Comparison of ENCODE assay signal across 8 cellular contexts in the genomic region with DNA sequence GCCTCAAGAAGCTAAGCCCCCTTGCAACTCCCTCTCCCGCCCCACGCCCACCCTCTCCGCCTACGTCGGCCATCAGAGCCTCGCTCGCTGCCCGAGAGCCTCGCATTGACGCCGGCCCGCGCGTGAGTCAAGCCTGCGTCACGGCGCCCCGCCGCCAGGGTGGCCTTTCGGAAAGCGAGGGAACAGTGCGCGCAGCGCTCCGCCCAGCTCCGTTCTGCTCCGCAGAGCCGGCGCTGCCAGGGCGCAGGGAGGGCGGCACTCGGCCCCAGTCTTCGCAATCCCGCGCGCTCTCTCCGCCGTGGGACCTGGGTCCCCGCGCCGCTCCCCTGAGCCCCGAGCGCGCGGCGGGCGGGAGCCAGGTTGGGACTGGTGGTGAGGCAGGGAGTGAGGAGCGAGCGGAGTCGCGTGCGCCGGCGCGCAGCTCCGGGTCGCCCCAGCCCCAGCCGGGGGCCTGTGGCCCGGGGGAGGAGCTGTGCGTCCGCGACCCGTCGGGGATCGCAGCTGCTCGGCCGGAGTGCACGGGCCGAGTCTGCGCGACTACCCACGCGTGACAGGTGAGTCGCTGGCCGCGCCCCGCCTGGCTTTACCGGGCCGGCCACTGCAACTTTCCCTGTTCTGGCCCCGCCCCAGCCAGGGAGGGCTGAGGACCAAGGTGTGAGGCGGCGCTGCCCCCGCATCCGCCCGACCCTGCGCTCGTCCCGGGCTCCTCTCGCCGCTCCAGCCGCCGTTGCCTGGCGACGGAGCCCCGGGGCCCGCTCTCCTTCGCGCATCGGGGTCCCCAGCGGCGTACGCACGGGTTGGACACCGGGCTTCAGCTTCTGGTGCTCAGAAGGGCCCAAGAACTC. TPM values are rescaled to one million over a fixed set of nuclear protein-coding genes. Genes with fewer than 3 reads are reported as not detected.
DNase-seq lines count a peak whose midpoint lies in the region; ATAC-seq and TF ChIP-seq lines count a peak whose summit lies in the region.

SLC6A17 (plus strand) TSS at position 165 of the 845 bp plus-strand sequence. CDS start 16,436 bp downstream, outside the sequence.

- BruUV-seq in Calu3 (replicated peaks; lab: Mats Ljungman, UMichigan): no TSS peak

- no peak for ATAC-seq in effector memory CD8-positive, alpha-beta T cell (replicated peaks)
- no peak for ATAC-seq in GM21526 (IDR thresholded peaks at IDR 0.05; ENCODE audit: low FRiP score, unreplicated experiment)
- ATAC-seq in GM18520 (IDR thresholded peaks at IDR 0.05; ENCODE audit: unreplicated experiment): no peak

- intact Hi-C loops in Calu3 (cut with micrococcal nuclease; ENCODE audit: unreplicated experiment): no loop called here

- H3K27ac Mint-ChIP-seq in Calu3 (ENCODE audit: unreplicated experiment): no peak within 1 kb of the TSS
- H3K27ac Mint-ChIP-seq in effector memory CD8-positive, alpha-beta T cell: no peak within 1 kb of the TSS

- no peaks in the 10 kb centered on the region for H3K9me3 Mint-ChIP-seq in Calu3 (ENCODE audit: low read depth, unreplicated experiment)
- H3K9me3 Mint-ChIP-seq in effector memory CD8-positive, alpha-beta T cell: no peaks in the 10 kb centered on the region

- no peaks in the 10 kb centered on the region for H3K36me3 Mint-ChIP-seq in Calu3 (ENCODE audit: insufficient read depth, unreplicated experiment)
- H3K36me3 Mint-ChIP-seq in effector memory CD8-positive, alpha-beta T cell (ENCODE audit: insufficient read depth): no peaks in the 10 kb centered on the region

- H3K4me3 ChIP-seq in adipocyte (ENCODE audit: low read length) (peak within 1 kb of the TSS; percentile 69), iPS-11a (ENCODE audit: low read depth, low read length) (peak within 1 kb of the TSS; percentile 38)

- H3K36me3 ChIP-seq in adipocyte (ENCODE audit: control insufficient read depth, insufficient read depth, low read length, severe bottlenecking): no peaks in the 10 kb centered on the region

- no peaks in the 10 kb centered on the region for H3K4me1 Mint-ChIP-seq in Calu3 (ENCODE audit: low read depth, unreplicated experiment)
- peaks cover 0 to 2% of the 10 kb centered on the region in 2 donors for H3K4me1 Mint-ChIP-seq in effector memory CD8-positive, alpha-beta T cell (ENCODE audit: low read depth in 2 of 2)

- peak within 1 kb of the TSS; percentile 10 for H3K9ac ChIP-seq in adipocyte (ENCODE audit: low read length)

- H3K4me1 ChIP-seq in adipocyte (ENCODE audit: control insufficient read depth, insufficient read depth, low read length): no peaks in the 10 kb centered on the region

- no peak for TF ChIP-seq CTCF in Calu3 (IDR thresholded peaks at IDR 0.05; ENCODE audit: unreplicated experiment)

- peaks cover 34% of the 10 kb centered on the region for H3K27me3 ChIP-seq in adipocyte (replicated peaks; ENCODE audit: control insufficient read depth, insufficient read depth, low read length)

- DNase-seq in Calu3 (peak; percentile 47), M059J (ENCODE audit: low read depth) (peak; percentile 36), adipocyte (ENCODE audit: low read depth) (peak; percentile 69)
- peak; percentile 43 to 61 for DNase-seq in stimulated activated CD8-positive, alpha-beta memory T cell treated with anti-CD3 and anti-CD28 coated beads, Interleukin-15, amount 100 ng/mL, for 48 hours (ENCODE audit: low read depth in 2 of 2)
- no peak for DNase-seq in effector memory CD8-positive, alpha-beta T cell

- H3K9me3 ChIP-seq in adipocyte (ENCODE audit: control insufficient read depth, low read length): peaks cover 5% of the 10 kb centered on the region

- H3K27me3 Mint-ChIP-seq in Calu3 (ENCODE audit: unreplicated experiment): peaks cover 38% of the 10 kb centered on the region
- peaks cover 40 to 48% of the 10 kb centered on the region in 2 donors for H3K27me3 Mint-ChIP-seq in effector memory CD8-positive, alpha-beta T cell

- CTCF ChIA-PET in Calu3 (lab: Charles Lee): no interaction called here

- no peak within 1 kb of the TSS for H3K4me3 Mint-ChIP-seq in Calu3 (ENCODE audit: low read depth, unreplicated experiment)
- H3K4me3 Mint-ChIP-seq in effector memory CD8-positive, alpha-beta T cell: peak within 1 kb of the TSS in 1 of 2 donors; percentile 19

RNA-seq across cellular contexts. Expression of gene SLC6A17, which starts in this region (rescaled TPM):
- 0.20 and 0.24 TPM in 2 replicates for total RNA-seq in Calu3 (2022)
- 0.12 and 0.59 TPM in 2 replicates for total RNA-seq in M059J (2014; rRNA removed; shearing (Covaris generic))

Comparison
In these comparisons a context has a peak if more than half of its experiments do, and no peak if none do; other contexts are left out.
1. Peak in DNase-seq in Calu3; RNA of the gene not detected or under 1 TPM.
2. Peak in DNase-seq in M059J; RNA of the gene not detected or under 1 TPM.
3. DNase-seq: peak in adipocyte (single experiment) and stimulated activated CD8-positive, alpha-beta memory T cell treated with anti-CD3 and anti-CD28 coated beads, Interleukin-15, amount 100 ng/mL, for 48 hours (2 of 2); none in effector memory CD8-positive, alpha-beta T cell (0 of 3).